ENCODE assay signal across 7 cellular contexts in genomic region chr16:29578898-29579297, GRCh38.
DNase-seq lines count a peak whose midpoint lies in the region; ATAC-seq, FAIRE-seq and TF ChIP-seq lines count a peak whose summit lies in the region.
"Not testable (repeated sequence)": the region's sequence is repeated elsewhere in the genome, so short reads cannot be mapped to it uniquely, and the experiment has no call there.

No MANE protein-coding gene starts in this region.

- H3K27ac Mint-ChIP-seq in activated CD8-positive, alpha-beta T cell treated with anti-CD3 and anti-CD28 coated beads for 36 hours; stimulated activated effector memory CD8-positive, alpha-beta T cell treated with anti-CD3 and anti-CD28 coated beads, Interleukin-12 subunit alpha, Interleukin-12 subunit beta, amount 100 ng/mL, for 72 hours: not testable (repeated sequence)
- H3K27ac Mint-ChIP-seq in activated CD8-positive, alpha-beta memory T cell treated with anti-CD3 and anti-CD28 coated beads, Interleukin-2, amount 10 ng/mL, durations not matched to agents 7 days and 5 days = peak overlapping the region; percentile 40
- peak overlapping the region; percentile 63 for H3K27ac Mint-ChIP-seq in activated T-cell treated with anti-CD3 and anti-CD28 coated beads, Interleukin-2, amount 50 U/mL, for 72 hours
- peak overlapping the region; percentile 19 for H3K27ac Mint-ChIP-seq in central memory CD8-positive, alpha-beta T cell (ENCODE audit: low read depth)
- H3K27ac Mint-ChIP-seq in natural killer cell = peak overlapping the region in 1 of 2 donors; percentile 53

- not testable (repeated sequence) for DNase-seq in activated CD8-positive, alpha-beta T cell treated with anti-CD3 and anti-CD28 coated beads for 36 hours; activated CD8-positive, alpha-beta memory T cell treated with anti-CD3 and anti-CD28 coated beads, Interleukin-2, amount 10 ng/mL, durations not matched to agents 7 days and 5 days; activated T-cell treated with anti-CD3 and anti-CD28 coated beads, Interleukin-2, amount 50 U/mL, for 72 hours; central memory CD8-positive, alpha-beta T cell (ENCODE audit: low spot score in 2 of 2); natural killer cell; stimulated activated effector memory CD8-positive, alpha-beta T cell treated with anti-CD3 and anti-CD28 coated beads, Interleukin-12 subunit alpha, Interleukin-12 subunit beta, amount 100 ng/mL, for 72 hours (ENCODE audit: low spot score in 2 of 2)

- not testable (repeated sequence) for TF ChIP-seq CTCF in activated CD8-positive, alpha-beta T cell treated with anti-CD3 and anti-CD28 coated beads for 36 hours (IDR thresholded peaks at IDR 0.05); natural killer cell (IDR thresholded peaks at IDR 0.05)

- peak; percentile 45 for ATAC-seq in activated CD8-positive, alpha-beta T cell treated with anti-CD3 and anti-CD28 coated beads for 36 hours
- peak; percentile 60 for ATAC-seq in activated CD8-positive, alpha-beta memory T cell treated with anti-CD3 and anti-CD28 coated beads, Interleukin-2, amount 10 ng/mL, durations not matched to agents 7 days and 5 days
- not testable (repeated sequence) for ATAC-seq in activated T-cell treated with anti-CD3 and anti-CD28 coated beads, Interleukin-2, amount 50 U/mL, for 72 hours (replicated peaks in 1 of 2)
- ATAC-seq in central memory CD8-positive, alpha-beta T cell (replicated peaks; ENCODE audit: extremely low read depth, poor library complexity, severe bottlenecking) = peak; percentile 52
- peak in 2 of 3 donors; percentile 55 to 59 for ATAC-seq in natural killer cell
- peak; percentile 37 for ATAC-seq in stimulated activated effector memory CD8-positive, alpha-beta T cell treated with anti-CD3 and anti-CD28 coated beads, Interleukin-12 subunit alpha, Interleukin-12 subunit beta, amount 100 ng/mL, for 72 hours

- FAIRE-seq in endometrium (lab: Jason Lieb, UNC) = peak; percentile 46

- CTCF ChIA-PET in activated CD8-positive, alpha-beta T cell treated with anti-CD3 and anti-CD28 coated beads for 36 hours (lab: Charles Lee); activated CD8-positive, alpha-beta memory T cell treated with anti-CD3 and anti-CD28 coated beads, Interleukin-2, amount 10 ng/mL, durations not matched to agents 7 days and 5 days (lab: Charles Lee): not testable (repeated sequence)

- peaks cover 25% of the 10 kb centered on the region for H3K4me1 Mint-ChIP-seq in activated CD8-positive, alpha-beta T cell treated with anti-CD3 and anti-CD28 coated beads for 36 hours (ENCODE audit: low read depth)
- peaks cover 23% of the 10 kb centered on the region for H3K4me1 Mint-ChIP-seq in activated CD8-positive, alpha-beta memory T cell treated with anti-CD3 and anti-CD28 coated beads, Interleukin-2, amount 10 ng/mL, durations not matched to agents 7 days and 5 days
- peaks cover 23% of the 10 kb centered on the region for H3K4me1 Mint-ChIP-seq in activated T-cell treated with anti-CD3 and anti-CD28 coated beads, Interleukin-2, amount 50 U/mL, for 72 hours (ENCODE audit: low read depth)
- peaks cover 23% of the 10 kb centered on the region for H3K4me1 Mint-ChIP-seq in central memory CD8-positive, alpha-beta T cell
- peaks cover 22 to 23% of the 10 kb centered on the region in 2 donors for H3K4me1 Mint-ChIP-seq in natural killer cell
- peaks cover 36% of the 10 kb centered on the region for H3K4me1 Mint-ChIP-seq in stimulated activated effector memory CD8-positive, alpha-beta T cell treated with anti-CD3 and anti-CD28 coated beads, Interleukin-12 subunit alpha, Interleukin-12 subunit beta, amount 100 ng/mL, for 72 hours

- intact Hi-C loops in activated CD8-positive, alpha-beta T cell treated with anti-CD3 and anti-CD28 coated beads for 36 hours (cut with micrococcal nuclease); natural killer cell (cut with micrococcal nuclease): not testable (repeated sequence)

- H3K4me3 Mint-ChIP-seq in activated CD8-positive, alpha-beta T cell treated with anti-CD3 and anti-CD28 coated beads for 36 hours; activated CD8-positive, alpha-beta memory T cell treated with anti-CD3 and anti-CD28 coated beads, Interleukin-2, amount 10 ng/mL, durations not matched to agents 7 days and 5 days; activated T-cell treated with anti-CD3 and anti-CD28 coated beads, Interleukin-2, amount 50 U/mL, for 72 hours; central memory CD8-positive, alpha-beta T cell; natural killer cell; stimulated activated effector memory CD8-positive, alpha-beta T cell treated with anti-CD3 and anti-CD28 coated beads, Interleukin-12 subunit alpha, Interleukin-12 subunit beta, amount 100 ng/mL, for 72 hours: not testable (repeated sequence)

- H3K36me3 Mint-ChIP-seq in activated CD8-positive, alpha-beta T cell treated with anti-CD3 and anti-CD28 coated beads for 36 hours (ENCODE audit: low read depth) = peaks cover 23% of the 10 kb centered on the region
- peaks cover 18% of the 10 kb centered on the region for H3K36me3 Mint-ChIP-seq in activated CD8-positive, alpha-beta memory T cell treated with anti-CD3 and anti-CD28 coated beads, Interleukin-2, amount 10 ng/mL, durations not matched to agents 7 days and 5 days
- H3K36me3 Mint-ChIP-seq in activated T-cell treated with anti-CD3 and anti-CD28 coated beads, Interleukin-2, amount 50 U/mL, for 72 hours (ENCODE audit: insufficient read depth in 2 of 2) = peaks cover 5 to 18% of the 10 kb centered on the region in 2 donors
- H3K36me3 Mint-ChIP-seq in central memory CD8-positive, alpha-beta T cell (ENCODE audit: insufficient read depth) = peaks cover 18% of the 10 kb centered on the region
- not testable (repeated sequence) for H3K36me3 Mint-ChIP-seq in natural killer cell
- H3K36me3 Mint-ChIP-seq in stimulated activated effector memory CD8-positive, alpha-beta T cell treated with anti-CD3 and anti-CD28 coated beads, Interleukin-12 subunit alpha, Interleukin-12 subunit beta, amount 100 ng/mL, for 72 hours = peaks cover 69% of the 10 kb centered on the region

- not testable (repeated sequence) for H3K27me3 Mint-ChIP-seq in activated CD8-positive, alpha-beta T cell treated with anti-CD3 and anti-CD28 coated beads for 36 hours; activated CD8-positive, alpha-beta memory T cell treated with anti-CD3 and anti-CD28 coated beads, Interleukin-2, amount 10 ng/mL, durations not matched to agents 7 days and 5 days; activated T-cell treated with anti-CD3 and anti-CD28 coated beads, Interleukin-2, amount 50 U/mL, for 72 hours (ENCODE audit: low read depth); central memory CD8-positive, alpha-beta T cell; natural killer cell (ENCODE audit: low read depth in 2 of 2)

- POLR2A ChIA-PET in activated CD8-positive, alpha-beta T cell treated with anti-CD3 and anti-CD28 coated beads for 36 hours (lab: Charles Lee) = not testable (repeated sequence)

- not testable (repeated sequence) for H3K9me3 Mint-ChIP-seq in activated CD8-positive, alpha-beta T cell treated with anti-CD3 and anti-CD28 coated beads for 36 hours; activated CD8-positive, alpha-beta memory T cell treated with anti-CD3 and anti-CD28 coated beads, Interleukin-2, amount 10 ng/mL, durations not matched to agents 7 days and 5 days (ENCODE audit: low read depth); activated T-cell treated with anti-CD3 and anti-CD28 coated beads, Interleukin-2, amount 50 U/mL, for 72 hours; central memory CD8-positive, alpha-beta T cell; natural killer cell; stimulated activated effector memory CD8-positive, alpha-beta T cell treated with anti-CD3 and anti-CD28 coated beads, Interleukin-12 subunit alpha, Interleukin-12 subunit beta, amount 100 ng/mL, for 72 hours
